Comparison of ENCODE assay signal across 4 cellular contexts in the genomic region with DNA sequence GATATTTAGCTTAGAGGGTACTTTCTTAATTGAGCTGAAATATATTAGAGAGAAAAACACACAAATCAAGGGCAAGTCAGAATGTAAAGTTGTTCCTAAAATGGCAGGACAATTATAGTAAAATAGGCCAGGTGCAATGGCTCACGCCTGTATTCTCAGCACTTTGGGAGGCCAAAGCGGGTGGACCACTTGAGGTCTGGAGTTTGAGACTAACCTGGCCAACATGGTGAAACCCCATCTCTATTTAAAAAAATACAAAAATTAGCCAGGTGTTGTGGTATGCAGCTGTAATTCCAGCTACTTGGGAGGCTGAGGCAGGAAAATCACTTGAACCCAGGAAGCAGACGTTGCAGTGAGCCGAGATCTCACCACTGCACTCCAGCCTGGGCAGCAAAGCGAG.
DNase-seq lines count a peak whose midpoint lies in the region; TF ChIP-seq lines count a peak whose summit lies in the region.
"Not testable (repeated sequence)": the region's sequence is repeated elsewhere in the genome, so short reads cannot be mapped to it uniquely, and the experiment has no call there.

No MANE protein-coding gene starts in this region.

- H3K9me3 ChIP-seq in endodermal cell (ENCODE audit: control insufficient read depth, low read length): peaks cover 93% of the 10 kb centered on the region
- peaks cover 0 to 30% (median 9%) of the 10 kb centered on the region in 8 donors for H3K9me3 ChIP-seq in spleen

- POLR2A ChIA-PET in GM10248 (lab: Yijun Ruan, JAX): not testable (repeated sequence)

- not testable (repeated sequence) for H3K4me1 Mint-ChIP-seq in endodermal cell; osteocyte (ENCODE audit: unreplicated experiment)

- not testable (repeated sequence) for H3K36me3 ChIP-seq in endodermal cell (ENCODE audit: control insufficient read depth, insufficient read depth, low read length); spleen

- not testable (repeated sequence) for DNase-seq in GM10248 (ENCODE audit: extremely low spot score); endodermal cell
- DNase-seq in osteocyte (ENCODE audit: extremely low spot score, unreplicated experiment) (peak; percentile 87), spleen (peak; percentile 54)

- TF ChIP-seq CTCF in GM10248 (IDR thresholded peaks at IDR 0.05; ENCODE audit: control extremely low read depth, extremely low read depth, low read depth, missing control alignments): peak; percentile 1
- not testable (repeated sequence) for TF ChIP-seq CTCF in endodermal cell (conservative IDR thresholded peaks at IDR 0.05); osteocyte (IDR thresholded peaks at IDR 0.05); spleen (IDR thresholded peaks at IDR 0.05 in 8 of 11, conservative IDR thresholded peaks at IDR 0.05 in 3 of 11)

- H3K4me3 Mint-ChIP-seq in endodermal cell; osteocyte (ENCODE audit: unreplicated experiment): not testable (repeated sequence)

- intact Hi-C loops in spleen (cut with DNase I; ENCODE audit: low total_unique reads): not testable (repeated sequence)

- H3K27me3 ChIP-seq in endodermal cell (ENCODE audit: control insufficient read depth, insufficient read depth, low read length, poor library complexity, severe bottlenecking); spleen (replicated peaks in 1 of 7): not testable (repeated sequence)

- H3K9ac ChIP-seq in endodermal cell (ENCODE audit: extremely low read depth, low read length, poor library complexity, severe bottlenecking): not testable (repeated sequence)

- CTCF ChIA-PET in GM10248 (lab: Yijun Ruan, JAX): interaction anchor here (0.9 to 1.9 kb wide), 8 partner anchors 10 to 43 kb away, joined by 3 to 7 read pairs (median 4); no protein-coding TSS in a partner anchor

- not testable (repeated sequence) for H3K27ac Mint-ChIP-seq in endodermal cell; osteocyte (ENCODE audit: unreplicated experiment)

- peak overlapping the region; percentile 10 for H3K4me3 ChIP-seq in endodermal cell (ENCODE audit: low read length)
- H3K4me3 ChIP-seq in spleen: not testable (repeated sequence)

- 75 to 86% methylated on average over 4 of the region's 5 CpGs for WGBS in endodermal cell (ENCODE audit: insufficient coverage in 1 of 2, insufficient read length in 1 of 2), 2 experiments
- 68 to 83% (median 78%) methylated on average over 5 of the region's 5 CpGs for WGBS in spleen, 5 donors

- H3K36me3 Mint-ChIP-seq in endodermal cell (ENCODE audit: low read depth); osteocyte (ENCODE audit: unreplicated experiment): not testable (repeated sequence)

- not testable (repeated sequence) for H3K4me1 ChIP-seq in endodermal cell (ENCODE audit: control insufficient read depth, insufficient read depth, low read length); spleen

- TF ChIP-seq POLR2A in spleen (IDR thresholded peaks at IDR 0.05): not testable (repeated sequence)

- H3K9me3 Mint-ChIP-seq in endodermal cell; osteocyte (ENCODE audit: unreplicated experiment): not testable (repeated sequence)

- H3K27me3 Mint-ChIP-seq in endodermal cell (ENCODE audit: insufficient read depth); osteocyte (ENCODE audit: unreplicated experiment): not testable (repeated sequence)

- H3K27ac ChIP-seq in endodermal cell (ENCODE audit: low read depth, low read length); spleen: not testable (repeated sequence)
